Comparison of ENCODE assay signal across 8 cellular contexts in the genomic region with DNA sequence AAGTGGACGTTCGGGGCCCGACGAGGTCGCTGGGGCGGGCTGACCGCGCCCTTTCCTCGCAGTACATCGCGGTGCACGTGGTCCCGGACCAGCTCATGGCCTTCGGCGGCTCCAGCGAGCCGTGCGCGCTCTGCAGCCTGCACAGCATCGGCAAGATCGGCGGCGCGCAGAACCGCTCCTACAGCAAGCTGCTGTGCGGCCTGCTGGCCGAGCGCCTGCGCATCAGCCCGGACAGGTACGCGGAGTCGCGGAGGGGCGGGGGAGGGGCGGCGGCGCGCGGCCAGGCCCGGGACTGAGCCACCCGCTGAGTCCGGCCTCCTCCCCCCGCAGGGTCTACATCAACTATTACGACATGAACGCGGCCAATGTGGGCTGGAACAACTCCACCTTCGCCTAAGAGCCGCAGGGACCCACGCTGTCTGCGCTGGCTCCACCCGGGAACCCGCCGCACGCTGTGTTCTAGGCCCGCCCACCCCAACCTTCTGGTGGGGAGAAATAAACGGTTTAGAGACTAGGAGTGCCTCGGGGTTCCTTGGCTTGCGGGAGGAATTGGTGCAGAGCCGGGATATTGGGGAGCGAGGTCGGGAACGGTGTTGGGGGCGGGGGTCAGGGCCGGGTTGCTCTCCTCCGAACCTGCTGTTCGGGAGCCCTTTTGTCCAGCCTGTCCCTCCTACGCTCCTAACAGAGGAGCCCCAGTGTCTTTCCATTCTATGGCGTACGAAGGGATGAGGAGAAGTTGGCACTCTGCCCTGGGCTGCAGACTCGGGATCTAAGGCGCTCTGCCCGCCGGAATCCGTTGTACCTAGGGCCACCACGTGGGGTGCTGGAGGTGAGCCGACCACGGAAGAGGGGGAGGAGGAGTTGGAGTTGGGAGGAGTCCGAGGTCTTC. TPM values are rescaled to one million over a fixed set of nuclear protein-coding genes. Genes with fewer than 3 reads are reported as not detected.
DNase-seq lines count a peak whose midpoint lies in the region; ATAC-seq, FAIRE-seq and TF ChIP-seq lines count a peak whose summit lies in the region.

No MANE protein-coding gene starts in this region.

- H3K9me3 ChIP-seq in keratinocyte (ENCODE audit: control insufficient read depth, low read depth, low read length) = no peaks in the 10 kb centered on the region

- H3K4me1 Mint-ChIP-seq in activated B cell treated with CpG ODN at 0.5 μM for 24 hours = peaks cover 25% of the 10 kb centered on the region

- H3K27ac ChIP-seq in keratinocyte (ENCODE audit: control insufficient read depth, insufficient read depth, low read length) = peak overlapping the region; percentile 81

- H2AFZ ChIP-seq in keratinocyte (ENCODE audit: control insufficient read depth, low read length) = no peak overlapping the region

- DNase-seq in NCI-H2171 (lab: John Stamatoyannopoulos, UW) (peak; percentile 75), activated B cell treated with CpG ODN at 0.5 μM for 24 hours (peak; percentile 57), keratinocyte (ENCODE audit: low read depth, low spot score) (peak; percentile 49), GDM1 (lab: John Stamatoyannopoulos, UW) (no peak)
- DNase-seq in central memory CD4-positive, alpha-beta T cell = peak; percentile 46
- DNase-seq in stimulated activated CD4-positive, alpha-beta T cell treated with anti-CD3 and anti-CD28 coated beads, Interleukin-15, amount 100 ng/mL, for 24 hours = peak; percentile 87

- peak overlapping the region; percentile 96 for H3K27ac Mint-ChIP-seq in activated B cell treated with CpG ODN at 0.5 μM for 24 hours

- H3K9me3 Mint-ChIP-seq in activated B cell treated with CpG ODN at 0.5 μM for 24 hours = no peaks in the 10 kb centered on the region

- POLR2A ChIA-PET in activated B cell treated with CpG ODN at 0.5 μM for 24 hours (lab: Charles Lee) = interaction anchor here (0.5 to 2.7 kb wide), 27 partner anchors 8 to 845 kb away, joined by 3 to 84 read pairs (median 4); a partner anchor contains a TSS

- dilution Hi-C loops in keratinocyte (cut with MboI; ENCODE audit: extremely low pct_ligation_motif_present, low sequenced_read_pairs) = no loop called here

- H3K4me3 Mint-ChIP-seq in activated B cell treated with CpG ODN at 0.5 μM for 24 hours = peak overlapping the region; percentile 96

- peaks cover 6% of the 10 kb centered on the region for H4K20me1 ChIP-seq in keratinocyte (ENCODE audit: control insufficient read depth, extremely low read depth, insufficient read depth, low read length)

- H3K4me3 ChIP-seq in keratinocyte (ENCODE audit: control insufficient read depth in 2 of 3, extremely low read depth in 1 of 3, insufficient read depth in 2 of 3, low read depth in 1 of 3, low read length in 3 of 3) = peak overlapping the region; percentile 72 to 84 (median 82)

- H3K9me1 ChIP-seq in keratinocyte (ENCODE audit: control insufficient read depth, extremely low read depth, insufficient read depth, low read length) = no peaks in the 10 kb centered on the region

- no peaks in the 10 kb centered on the region for H3K27me3 Mint-ChIP-seq in activated B cell treated with CpG ODN at 0.5 μM for 24 hours

- intact Hi-C loops in activated B cell treated with CpG ODN at 0.5 μM for 24 hours (cut with micrococcal nuclease) = loop anchor here (1.0 to 5.0 kb wide), 7 partner anchors 19 to 143 kb away; a partner anchor contains a TSS

- no peak for FAIRE-seq in keratinocyte (lab: Jason Lieb, UNC)

- H3K79me2 ChIP-seq in keratinocyte (ENCODE audit: control insufficient read depth, insufficient read depth, low read length) = peaks cover 19% of the 10 kb centered on the region

- ATAC-seq in HG02943 (IDR thresholded peaks at IDR 0.05; ENCODE audit: low read depth, unreplicated experiment) = peak; percentile 30
- ATAC-seq in activated B cell treated with CpG ODN at 0.5 μM for 24 hours (ENCODE audit: low read depth) = peak; percentile 43

- no peaks in the 10 kb centered on the region for H3K27me3 ChIP-seq in keratinocyte (ENCODE audit: control insufficient read depth, extremely low read depth, insufficient read depth, low read length)

- H3K4me2 ChIP-seq in keratinocyte (ENCODE audit: control insufficient read depth, extremely low read depth, insufficient read depth, low read depth, low read length) = peak overlapping the region; percentile 83

- peaks cover 15% of the 10 kb centered on the region for H3K4me1 ChIP-seq in keratinocyte (ENCODE audit: control insufficient read depth, extremely low read depth, insufficient read depth, low read length)

- CTCF ChIA-PET in activated B cell treated with CpG ODN at 0.5 μM for 24 hours (lab: Charles Lee) = interaction anchor here (0.6 to 2.0 kb wide), 8 partner anchors 8 to 124 kb away, joined by 3 to 8 read pairs (median 4); a partner anchor contains a TSS

- H3K36me3 Mint-ChIP-seq in activated B cell treated with CpG ODN at 0.5 μM for 24 hours (ENCODE audit: low read depth) = peaks cover 47% of the 10 kb centered on the region

- TF ChIP-seq CTCF in GM12873 (IDR thresholded peaks at IDR 0.05; ENCODE audit: insufficient read depth, low read depth, low read length, missing control alignments) (peak; percentile 77), activated B cell treated with CpG ODN at 0.5 μM for 24 hours (IDR thresholded peaks at IDR 0.05) (peak; percentile 37), keratinocyte (optimal IDR thresholded peaks at IDR 0.05 in 1 of 3, IDR thresholded peaks at IDR 0.05 in 1 of 3, conservative IDR thresholded peaks at IDR 0.05 in 1 of 3; ENCODE audit: extremely low read depth in 1 of 3, insufficient read depth in 2 of 3, low read length in 3 of 3) (peak; percentile 59 to 63 (median 62))

- H3K36me3 ChIP-seq in keratinocyte (ENCODE audit: control insufficient read depth in 2 of 2, extremely low read depth in 1 of 2, insufficient read depth in 2 of 2, low read length in 2 of 2) = peaks cover 19 to 23% of the 10 kb centered on the region in 2 experiments

- H3K9ac ChIP-seq in keratinocyte (ENCODE audit: control insufficient read depth, extremely low read depth, insufficient read depth, low read length) = peak overlapping the region; percentile 88

RNA-seq across cellular contexts. Expression of a gene that starts 0.8 kb away (rescaled TPM):
- total RNA-seq in activated B cell treated with CpG ODN at 0.5 μM for 24 hours = 308 and 349 TPM in 2 replicates
- polyA plus RNA-seq in keratinocyte = 162 to 812 TPM (median 340 TPM) in 3 replicates
- polyA plus RNA-seq in keratinocyte (2011; ENCODE audit: low read depth) = 307 TPM
- 95.3 and 364 TPM in 2 replicates for polyA plus RNA-seq in keratinocyte (2011; cell fraction: cytosol; rRNA removed)
- 54.6 and 90.5 TPM in 2 replicates for polyA plus RNA-seq in keratinocyte (2011; cell fraction: nucleus; rRNA removed)
- 361 and 1,012 TPM in 2 replicates for polyA plus RNA-seq in keratinocyte (2012; ENCODE audit: low replicate concordance)
- 27.8 to 86.4 TPM (median 77.5 TPM) in 3 replicates for polyA minus RNA-seq in keratinocyte
- polyA minus RNA-seq in keratinocyte (2011; cell fraction: cytosol; rRNA and poly(A)+ RNA removed) = 1,141 TPM
- 35.8 and 50.4 TPM in 2 replicates for polyA minus RNA-seq in keratinocyte (2011; cell fraction: nucleus; rRNA and poly(A)+ RNA removed)

RNA-seq across cellular contexts. Expression of a gene that starts 37.3 kb away (rescaled TPM):
- 24.0 and 30.2 TPM in 2 replicates for total RNA-seq in activated B cell treated with CpG ODN at 0.5 μM for 24 hours
- polyA plus RNA-seq in keratinocyte = 5.3 to 9.4 TPM (median 6.0 TPM) in 3 replicates
- polyA plus RNA-seq in keratinocyte (2011; ENCODE audit: low read depth) = 2.3 TPM
- 3.3 and 4.6 TPM in 2 replicates for polyA plus RNA-seq in keratinocyte (2011; cell fraction: cytosol; rRNA removed)
- 19.0 and 23.5 TPM in 2 replicates for polyA plus RNA-seq in keratinocyte (2011; cell fraction: nucleus; rRNA removed)
- 6.5 and 9.2 TPM in 2 replicates for polyA plus RNA-seq in keratinocyte (2012; ENCODE audit: low replicate concordance)
- 5.4 to 6.3 TPM (median 5.9 TPM) in 3 replicates for polyA minus RNA-seq in keratinocyte
- polyA minus RNA-seq in keratinocyte (2011; cell fraction: cytosol; rRNA and poly(A)+ RNA removed) = 4.6 TPM
- 4.4 and 12.9 TPM in 2 replicates for polyA minus RNA-seq in keratinocyte (2011; cell fraction: nucleus; rRNA and poly(A)+ RNA removed)

RNA-seq across cellular contexts. Expression of a gene that starts 56.1 kb away (rescaled TPM):
- total RNA-seq in activated B cell treated with CpG ODN at 0.5 μM for 24 hours = 15.4 and 18.3 TPM in 2 replicates
- 0.01 to 0.42 TPM (median 0.05 TPM) in 3 replicates for polyA plus RNA-seq in keratinocyte
- not detected for polyA plus RNA-seq in keratinocyte (2011; ENCODE audit: low read depth)
- not detected in 2 replicates for polyA plus RNA-seq in keratinocyte (2011; cell fraction: cytosol; rRNA removed)
- not detected in 2 replicates for polyA plus RNA-seq in keratinocyte (2011; cell fraction: nucleus; rRNA removed)
- 0.11 TPM in 1 of 2 replicates, not detected in the other for polyA plus RNA-seq in keratinocyte (2012; ENCODE audit: low replicate concordance)
- polyA minus RNA-seq in keratinocyte = 0.07 TPM in 1 of 3 replicates, not detected in the others
- polyA minus RNA-seq in keratinocyte (2011; cell fraction: cytosol; rRNA and poly(A)+ RNA removed) = not detected
- not detected in 2 replicates for polyA minus RNA-seq in keratinocyte (2011; cell fraction: nucleus; rRNA and poly(A)+ RNA removed)
